ENCODE assay signal across 29 cellular contexts in genomic region chr5:154540600-154540999, GRCh38.
"Had no signal": no experiment of that assay in that cellular context is flagged by ENCODE, and none has a peak within 500 bp of the region (broad histone marks: within the 10 kb centered on the region; RNA-seq: fewer than 3 reads in every experiment).

No MANE protein-coding gene starts in this region.

- FAIRE-seq: urothelium cell line had no signal

- H3K9ac ChIP-seq: neural progenitor cell, parathyroid adenoma had no signal

- H3K4me2 ChIP-seq: neural progenitor cell had no signal

- H3K27ac ChIP-seq: neural progenitor cell, ovary, parathyroid adenoma, psoas muscle, skin epidermis, spleen, suprapubic skin, testis, tibial artery, upper lobe of left lung, vagina had no signal

- H3K27me3 ChIP-seq: neural progenitor cell, ovary, testis, upper lobe of left lung, vagina had no signal

- H3K4me3 ChIP-seq: neural progenitor cell, ovary, psoas muscle, skin epidermis, smooth muscle cell, spleen, suprapubic skin, testis, tibial artery, transverse colon, upper lobe of left lung, vagina had no signal

- H2AFZ ChIP-seq: parathyroid adenoma had no signal

- H3K36me3 ChIP-seq: neural progenitor cell, ovary, spleen, suprapubic skin, tibial artery, transverse colon, upper lobe of left lung, vagina had no signal

- DNase-seq: natural killer cell; occipital lobe; ovary; posterior cingulate gyrus; psoas muscle; right cardiac atrium; spleen; stimulated activated CD4-positive, alpha-beta T cell treated with anti-CD3 and anti-CD28 coated beads, Interleukin-12 subunit alpha, Interleukin-12 subunit beta, amount 100 ng/mL, for 4 hours; stimulated activated CD4-positive, alpha-beta T cell treated with anti-CD3 and anti-CD28 coated beads, Interleukin-1b, Interleukin-23, amount 100 ng/mL, for 48 hours; stimulated activated CD4-positive, alpha-beta T cell treated with anti-CD3 and anti-CD28 coated beads, Interleukin-4, amount 100 ng/mL, for 1 hour; stimulated activated CD4-positive, alpha-beta T cell treated with anti-CD3 and anti-CD28 coated beads, Interleukin-4, amount 100 ng/mL, for 4 hours; stimulated activated CD8-positive, alpha-beta memory T cell treated with anti-CD3 and anti-CD28 coated beads, Interleukin-4, amount 100 ng/mL, for 48 hours; stimulated activated naive CD4-positive, alpha-beta T cell; stimulated activated naive CD8-positive, alpha-beta T cell treated with anti-CD3 and anti-CD28 coated beads, Interleukin-15, amount 100 ng/mL, for 72 hours; stimulated activated naive CD8-positive, alpha-beta T cell treated with anti-CD3 and anti-CD28 coated beads, Interleukin-15, Interleukin-2, amounts not matched to agents 100 U/mL and 50 U/mL, for 24 hours; substantia nigra; testis; tibial artery; transverse colon; upper lobe of left lung had no signal

- ATAC-seq: natural killer cell; psoas muscle; right cardiac atrium; sciatic nerve; stimulated activated memory B cell treated with anti-CD40 and anti-IgM and Interleukin-4, amounts not matched to agents 10 μg/mL and 1 μg/mL and 100 μg/mL, for 72 hours; stimulated activated naive CD8-positive, alpha-beta T cell treated with anti-CD3 and anti-CD28 coated beads, Interleukin-15, amount 100 ng/mL, for 72 hours; stimulated activated naive CD8-positive, alpha-beta T cell treated with anti-CD3 and anti-CD28 coated beads, Interleukin-15, Interleukin-2, amounts not matched to agents 100 U/mL and 50 U/mL, for 24 hours had no signal

- H3K9me3 ChIP-seq: ovary, psoas muscle, spleen, suprapubic skin, testis, tibial artery, transverse colon, upper lobe of left lung, vagina had no signal

- H3K4me1 ChIP-seq: parathyroid adenoma, psoas muscle, spleen, suprapubic skin, tibial artery, upper lobe of left lung had no signal

- H3K79me2 ChIP-seq: parathyroid adenoma had no signal
